8 cellular contexts compared by ENCODE assay signal in the genomic region with DNA sequence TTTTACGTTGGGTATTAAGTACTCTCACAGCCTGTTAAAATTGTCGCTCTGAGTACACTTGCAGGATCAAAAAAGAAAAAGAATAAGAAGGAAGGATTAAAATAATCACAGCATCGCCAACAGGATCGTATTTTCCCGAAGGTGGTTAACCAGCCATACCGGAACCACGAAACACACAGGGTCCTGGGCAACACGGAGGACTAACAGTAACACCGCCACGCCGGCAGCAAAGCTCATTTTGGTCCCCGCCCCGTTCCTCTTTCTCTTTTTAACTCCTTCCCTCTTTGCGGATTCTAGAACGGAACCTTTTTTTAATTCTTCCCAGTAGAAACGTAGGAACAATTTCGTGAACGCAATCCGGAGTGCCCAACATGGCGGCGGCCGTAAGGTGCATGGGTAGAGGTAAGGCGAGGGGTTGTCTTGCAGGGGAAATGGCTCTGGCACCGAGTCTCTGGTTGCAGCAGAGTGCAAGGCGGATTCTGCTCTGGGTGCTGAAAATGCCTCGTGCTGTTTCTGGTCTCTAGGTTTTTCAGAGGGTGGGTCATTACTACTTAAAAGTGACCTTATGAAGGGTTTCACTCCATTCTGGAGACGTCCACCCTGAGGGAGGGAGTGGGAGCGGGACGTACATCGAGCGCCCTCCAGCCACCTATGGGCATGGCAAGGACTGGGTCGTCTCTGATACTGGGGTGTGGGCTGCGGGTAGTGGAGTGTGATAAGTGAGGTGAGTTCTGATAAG. TPM values are rescaled to one million over a fixed set of nuclear protein-coding genes. Genes with fewer than 3 reads are reported as not detected.
DNase-seq lines count a peak whose midpoint lies in the region; ATAC-seq, FAIRE-seq and TF ChIP-seq lines count a peak whose summit lies in the region.

Gene MRPL1 (plus strand): TSS at position 353 of the 739 bp plus-strand sequence. CDS start 19 bp downstream, at position 372.

- TF ChIP-seq CTCF in astrocyte of the cerebellum (IDR thresholded peaks at IDR 0.05; ENCODE audit: low read depth, low read length, missing control alignments): no peak

- peak within 1 kb of the TSS; percentile 79 for H3K4me3 ChIP-seq in astrocyte of the cerebellum (ENCODE audit: low read depth, low read length)

- FAIRE-seq in GM18507 (lab: Jason Lieb, UNC): peak; percentile 95

- peak; percentile 88 for ATAC-seq in HG02981 (IDR thresholded peaks at IDR 0.05; ENCODE audit: unreplicated experiment)

- DNase-seq in GM18507 (ENCODE audit: extremely low spot score, insufficient read length, low read depth): peak; percentile 51
- DNase-seq in NCI-H2029 treated with DMSO at 0.1 percent for 48 hours (lab: John Stamatoyannopoulos, UW): peak; percentile 98
- peak; percentile 80 for DNase-seq in T-helper 9 cell
- DNase-seq in astrocyte of the cerebellum (ENCODE audit: low read depth): peak; percentile 93
- peak; percentile 75 for DNase-seq in hepatic stellate cell (ENCODE audit: low spot score)
- peak; percentile 92 for DNase-seq in renal cortical epithelial cell (ENCODE audit: low read depth)
- no peak for DNase-seq in cortex of kidney (lab: John Stamatoyannopoulos, UW)

- in situ Hi-C loops in astrocyte of the cerebellum (cut with HindIII; ENCODE audit: low sequenced_read_pairs): no loop called here

RNA-seq across cellular contexts. Expression of gene MRPL1, which starts in this region (rescaled TPM):
- total RNA-seq in renal cortical epithelial cell: 41.3 and 51.7 TPM in 2 replicates
